In the genomic region with DNA sequence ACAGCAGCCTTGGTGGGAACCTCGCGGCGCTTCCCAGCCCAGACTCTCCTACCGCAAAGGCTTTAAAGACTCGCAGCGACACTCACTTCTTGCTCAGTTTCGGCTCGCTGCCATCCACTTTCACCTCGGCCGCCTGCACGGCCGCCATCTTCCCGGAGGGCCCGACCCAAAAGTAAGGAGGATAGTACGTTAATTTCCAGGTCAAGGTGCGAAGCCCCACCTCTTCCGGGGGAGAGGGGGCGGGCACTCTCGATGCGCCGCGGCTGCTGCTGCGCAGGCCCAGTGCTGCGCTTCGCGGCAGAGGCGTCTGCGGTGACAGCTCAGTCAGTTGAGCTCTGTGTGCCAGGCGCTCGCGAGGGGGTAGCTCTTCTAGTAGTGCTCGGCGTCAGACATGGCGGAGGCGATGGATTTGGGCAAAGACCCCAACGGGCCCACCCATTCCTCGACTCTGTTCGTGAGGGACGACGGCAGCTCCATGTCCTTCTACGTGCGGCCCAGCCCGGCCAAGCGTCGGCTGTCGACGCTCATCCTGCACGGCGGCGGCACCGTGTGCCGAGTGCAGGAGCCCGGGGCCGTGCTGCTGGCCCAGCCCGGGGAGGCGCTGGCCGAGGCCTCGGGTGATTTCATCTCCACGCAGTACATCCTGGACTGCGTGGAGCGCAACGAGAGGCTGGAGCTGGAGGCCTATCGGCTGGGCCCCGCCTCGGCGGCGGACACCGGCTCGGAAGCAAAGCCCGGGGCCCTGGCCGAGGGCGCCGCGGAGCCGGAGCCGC, we compare ENCODE assay signal across 8 cellular contexts. TPM values are rescaled to one million over a fixed set of nuclear protein-coding genes. Genes with fewer than 3 reads are reported as not detected.
DNase-seq lines count a peak whose midpoint lies in the region; ATAC-seq, FAIRE-seq and TF ChIP-seq lines count a peak whose summit lies in the region.

A gene (minus strand): TSS at position 174 of the 773 bp plus-strand sequence. CDS start 26 bp downstream, at position 148.
A gene with protein sequence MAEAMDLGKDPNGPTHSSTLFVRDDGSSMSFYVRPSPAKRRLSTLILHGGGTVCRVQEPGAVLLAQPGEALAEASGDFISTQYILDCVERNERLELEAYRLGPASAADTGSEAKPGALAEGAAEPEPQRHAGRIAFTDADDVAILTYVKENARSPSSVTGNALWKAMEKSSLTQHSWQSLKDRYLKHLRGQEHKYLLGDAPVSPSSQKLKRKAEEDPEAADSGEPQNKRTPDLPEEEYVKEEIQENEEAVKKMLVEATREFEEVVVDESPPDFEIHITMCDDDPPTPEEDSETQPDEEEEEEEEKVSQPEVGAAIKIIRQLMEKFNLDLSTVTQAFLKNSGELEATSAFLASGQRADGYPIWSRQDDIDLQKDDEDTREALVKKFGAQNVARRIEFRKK (plus strand): TSS at position 282 of the 773 bp plus-strand sequence. CDS start 110 bp downstream, at position 392.

- H3K27ac ChIP-seq in A673 (ENCODE audit: low read depth, low read length, poor library complexity, severe bottlenecking), result peak within 1 kb of the TSS; percentile 86
- peak within 1 kb of the TSS; percentile 89 for H3K27ac ChIP-seq in WERI-Rb-1
- H3K27ac ChIP-seq in mammary epithelial cell (ENCODE audit: insufficient read depth, low read depth, low read length), result peak within 1 kb of the TSS; percentile 82
- H3K27ac ChIP-seq in iPS-20b (ENCODE audit: low read length), result peak within 1 kb of the TSS; percentile 91
- H3K27ac ChIP-seq in small intestine (ENCODE audit: low read depth in 1 of 2, low read length in 1 of 2), result peak within 1 kb of the TSS; percentile 95 to 99

- DNase-seq in A673 (ENCODE audit: low spot score) (peak; percentile 96), NCI-H2196 (lab: John Stamatoyannopoulos, UW; ENCODE audit: unreplicated experiment) (peak; percentile 81), WERI-Rb-1 (peak; percentile 94), mammary epithelial cell (peak; percentile 93), small intestine (peak; percentile 95)

- CTCF ChIA-PET in A673 (lab: Charles Lee) (no interaction called here), mammary epithelial cell (lab: Charles Lee; ENCODE audit: low non-redundant PET) (interaction anchor here (0.8 kb wide), 1 partner anchor 116 kb away, joined by 5 read pairs; no protein-coding TSS in a partner anchor)

- H3K9me3 ChIP-seq in A673 (ENCODE audit: low read depth, low read length, poor library complexity, severe bottlenecking), result no peaks in the 10 kb centered on the region
- H3K9me3 ChIP-seq in WERI-Rb-1 (ENCODE audit: severe bottlenecking), result no peaks in the 10 kb centered on the region
- no peaks in the 10 kb centered on the region for H3K9me3 ChIP-seq in mammary epithelial cell (replicated peaks; ENCODE audit: insufficient read depth, low read length)
- H3K9me3 ChIP-seq in iPS-20b (ENCODE audit: insufficient read depth, low read depth, low read length), result no peaks in the 10 kb centered on the region
- no peaks in the 10 kb centered on the region for H3K9me3 ChIP-seq in small intestine (ENCODE audit: control insufficient read depth, low read depth)

- H3K27me3 ChIP-seq in A673 (replicated peaks; ENCODE audit: insufficient read depth, low read depth, low read length, poor library complexity), result no peaks in the 10 kb centered on the region
- no peaks in the 10 kb centered on the region for H3K27me3 ChIP-seq in WERI-Rb-1 (ENCODE audit: insufficient read depth, low read depth, severe bottlenecking)
- H3K27me3 ChIP-seq in mammary epithelial cell (ENCODE audit: insufficient read depth, low read length), result no peaks in the 10 kb centered on the region
- no peaks in the 10 kb centered on the region for H3K27me3 ChIP-seq in iPS-20b (ENCODE audit: insufficient read depth, low read length)
- no peaks in the 10 kb centered on the region for H3K27me3 ChIP-seq in small intestine (ENCODE audit: control insufficient read depth in 2 of 2, insufficient read depth in 2 of 2, low read length in 2 of 2)

- POLR2A ChIA-PET in A673 (lab: Charles Lee; ENCODE audit: low non-redundant PET), result interaction anchor here (0.5 kb wide), 1 partner anchor 69 kb away, joined by 3 read pairs; no protein-coding TSS in a partner anchor

- intact Hi-C loops in A673 (cut with micrococcal nuclease; ENCODE audit: unreplicated experiment) (loop anchor here (2.0 to 5.0 kb wide), 2 partner anchors 23 to 115 kb away; no protein-coding TSS in a partner anchor), mammary epithelial cell (cut with micrococcal nuclease) (loop anchor here (2.0 to 10.0 kb wide), 3 partner anchors 25 to 1537 kb away; a partner anchor contains a TSS)

- in situ Hi-C loops in mammary epithelial cell (cut with MboI; ENCODE audit: low sequenced_read_pairs in 2 of 2), result loop anchor here in 1 of 2 donors (10.0 kb wide), 1 partner anchor 107 kb away; no protein-coding TSS in a partner anchor

- peak within 1 kb of the TSS; percentile 95 for H3K4me2 ChIP-seq in mammary epithelial cell (ENCODE audit: insufficient read depth, low read depth, low read length)

- peak within 1 kb of the TSS; percentile 99 for H2AFZ ChIP-seq in mammary epithelial cell (ENCODE audit: low read depth, low read length)

- H3K4me3 ChIP-seq in A673 (ENCODE audit: low read depth, low read length, poor library complexity, severe bottlenecking) (peak within 1 kb of the TSS; percentile 95), WERI-Rb-1 (ENCODE audit: low read depth, low read length) (peak within 1 kb of the TSS; percentile 94), mammary epithelial cell (replicated peaks in 1 of 3; ENCODE audit: insufficient read depth in 1 of 3, low read depth in 2 of 3, low read length in 3 of 3) (peak within 1 kb of the TSS; percentile 88 to 95 (median 92)), iPS-20b (ENCODE audit: low read length) (peak within 1 kb of the TSS; percentile 90), small intestine (ENCODE audit: low read depth in 1 of 2, low read length in 2 of 2) (peak within 1 kb of the TSS; percentile 89 to 99)

- ATAC-seq in GM18868 (IDR thresholded peaks at IDR 0.05; ENCODE audit: unreplicated experiment) (peak; percentile 90), HG03108 (IDR thresholded peaks at IDR 0.05; ENCODE audit: unreplicated experiment) (peak; percentile 89)

- peaks cover 27% of the 10 kb centered on the region for H3K4me1 ChIP-seq in A673 (ENCODE audit: insufficient read depth, low read length, poor library complexity, severe bottlenecking)
- peaks cover 25% of the 10 kb centered on the region for H3K4me1 ChIP-seq in mammary epithelial cell (ENCODE audit: insufficient read depth, low read length)
- H3K4me1 ChIP-seq in iPS-20b (ENCODE audit: insufficient read depth, low read length), result peaks cover 9% of the 10 kb centered on the region; the same call in 1 of the 2 replicates
- peaks cover 4 to 10% of the 10 kb centered on the region in 2 donors for H3K4me1 ChIP-seq in small intestine (ENCODE audit: control insufficient read depth in 2 of 2, insufficient read depth in 1 of 2, low read depth in 1 of 2, low read length in 1 of 2)

- 0% methylated on average over 36 of the region's 76 CpGs for WGBS in mammary epithelial cell (ENCODE audit: low coverage, missing lambda C conversion rate)
- 0 to 1% (median 0%) methylated on average over 74 to 76 of the region's 76 CpGs for WGBS in small intestine, 3 donors

- peaks cover 29% of the 10 kb centered on the region for H3K36me3 ChIP-seq in A673 (ENCODE audit: insufficient read depth, low read length, poor library complexity, severe bottlenecking)
- H3K36me3 ChIP-seq in WERI-Rb-1, result peaks cover 35% of the 10 kb centered on the region
- no peaks in the 10 kb centered on the region for H3K36me3 ChIP-seq in mammary epithelial cell (ENCODE audit: insufficient read depth, low read length)
- H3K36me3 ChIP-seq in iPS-20b (ENCODE audit: insufficient read depth, low read depth, low read length), result peaks cover 31% of the 10 kb centered on the region
- H3K36me3 ChIP-seq in small intestine (ENCODE audit: control insufficient read depth in 2 of 2, insufficient read depth in 2 of 2, low read length in 2 of 2), result peaks cover 0 to 5% of the 10 kb centered on the region in 2 donors

- no peaks in the 10 kb centered on the region for H4K20me1 ChIP-seq in mammary epithelial cell (ENCODE audit: insufficient read depth, low read length)

- FAIRE-seq in small intestine (lab: Jason Lieb, UNC), result no peak

- H3K9ac ChIP-seq in mammary epithelial cell (ENCODE audit: insufficient read depth, low read length) (peak within 1 kb of the TSS; percentile 90), iPS-20b (ENCODE audit: low read depth, low read length) (peak within 1 kb of the TSS; percentile 95)

- BruUV-seq in A673 (replicated peaks; lab: Mats Ljungman, UMichigan) (no TSS peak), mammary epithelial cell (replicated peaks; lab: Mats Ljungman, UMichigan) (TSS peak; percentile 47)

- TF ChIP-seq CTCF in A673 (conservative IDR thresholded peaks at IDR 0.05; ENCODE audit: low read depth, low read length) (no peak), WERI-Rb-1 (IDR thresholded peaks at IDR 0.05; ENCODE audit: low read depth, low read length) (no peak), mammary epithelial cell (conservative IDR thresholded peaks at IDR 0.05 in 1 of 2, IDR thresholded peaks at IDR 0.05 in 1 of 2; ENCODE audit: extremely low read depth in 1 of 2, insufficient read depth in 1 of 2, low read depth in 1 of 2, low read length in 2 of 2) (no peak)

- H3K79me2 ChIP-seq in mammary epithelial cell (ENCODE audit: insufficient read depth, low read length), result peaks cover 98% of the 10 kb centered on the region

- dilution Hi-C loops in mammary epithelial cell (cut with HindIII; ENCODE audit: low sequenced_read_pairs), result no loop called here

RNA-seq across cellular contexts. Expression of the first gene that starts in this region (rescaled TPM):
- total RNA-seq in A673 (2021) (244 and 253 TPM in 2 replicates), mammary epithelial cell (100 to 1,000 TPM; 114 to 162 TPM)
- polyA plus RNA-seq in mammary epithelial cell (165 TPM), small intestine (100 to 1,000 TPM in 1 of 3 donors, 10 to 100 TPM in 2; 81.2 to 124 (median 81.6) TPM)
- polyA minus RNA-seq in mammary epithelial cell, result 178 TPM

RNA-seq across cellular contexts. Expression of the second gene that starts in this region (rescaled TPM):
- 43.0 and 48.5 TPM in 2 replicates for total RNA-seq in A673 (2021)
- 10 to 100 TPM; 31.7 to 40.3 TPM for total RNA-seq in mammary epithelial cell
- polyA plus RNA-seq in mammary epithelial cell, result 15.5 TPM
- 2.8 TPM for polyA minus RNA-seq in mammary epithelial cell
- polyA plus RNA-seq in small intestine, result 10 to 100 TPM; 28.6 to 34.9 (median 30.8) TPM

Comparison
In these comparisons a context has a peak if more than half of its experiments do, and no peak if none do; other contexts are left out.
1. Peak in every context shown above with its lines: DNase-seq, ATAC-seq, H3K4me3 ChIP-seq and H3K27ac ChIP-seq.